ENCODE assay signal across 34 cellular contexts in genomic region chr12:51413791-51414190, GRCh38.
"Had no signal": no experiment of that assay in that cellular context is flagged by ENCODE, and none has a peak within 500 bp of the region (broad histone marks: within the 10 kb centered on the region; RNA-seq: fewer than 3 reads in every experiment).

No MANE protein-coding gene starts in this region.

- H3K9me3 ChIP-seq: adrenal gland, body of pancreas, esophagus muscularis mucosa, gastrocnemius medialis, heart right ventricle had no signal

- H3K36me3 Mint-ChIP-seq: activated naive CD4-positive, alpha-beta T cell treated with anti-CD3 and anti-CD28 coated beads, Interleukin-2, amount 50 U/mL, for 24 hours; activated naive CD8-positive, alpha-beta T cell treated with anti-CD3 and anti-CD28 coated beads for 36 hours had no signal

- H3K27me3 Mint-ChIP-seq: activated B cell treated with CpG ODN at 0.5 μM for 24 hours; activated naive CD4-positive, alpha-beta T cell treated with anti-CD3 and anti-CD28 coated beads, Interleukin-2, amount 50 U/mL, for 24 hours; activated naive CD8-positive, alpha-beta T cell treated with anti-CD3 and anti-CD28 coated beads for 36 hours; activated naive CD8-positive, alpha-beta T cell treated with anti-CD3 and anti-CD28 coated beads, Interleukin-2, amount 50 U/mL, for 24 hours; effector memory CD8-positive, alpha-beta T cell had no signal

- H3K27ac Mint-ChIP-seq: activated B cell treated with CpG ODN at 0.5 μM for 24 hours; activated CD8-positive, alpha-beta T cell treated with anti-CD3 and anti-CD28 coated beads for 36 hours; activated naive CD4-positive, alpha-beta T cell treated with anti-CD3 and anti-CD28 coated beads for 36 hours; activated naive CD4-positive, alpha-beta T cell treated with anti-CD3 and anti-CD28 coated beads, Interleukin-2, amount 50 U/mL, for 24 hours; activated naive CD8-positive, alpha-beta T cell treated with anti-CD3 and anti-CD28 coated beads for 36 hours; activated naive CD8-positive, alpha-beta T cell treated with anti-CD3 and anti-CD28 coated beads, Interleukin-2, amount 50 U/mL, for 24 hours; activated T-helper 1 cell treated with anti-CD3 and anti-CD28 coated beads, Interleukin-12 subunit alpha, Interleukin-12 subunit beta, Interleukin-2, Interleukin-4 antibody, amounts not matched to agents 30 ng/mL and 10 ng/mL and 1 ng/mL, durations not matched to agents 14 hours and 24 hours and 36 hours; activated T-helper 2 cell treated with anti-CD3 and anti-CD28 coated beads, Interferon-gamma antibody, Interleukin-2, Interleukin-4, amounts not matched to agents 10 μg/mL and 5 μg/mL and 100 μg/mL, durations not matched to agents 14 hours and 24 hours and 36 hours; effector memory CD8-positive, alpha-beta T cell; T-helper 17 cell; T-helper 2 cell treated with Interferon-gamma antibody and Interleukin-4, amounts not matched to agents 5 μg/mL and 100 μg/mL, for 36 hours had no signal

- H3K36me3 ChIP-seq: adrenal gland, esophagus muscularis mucosa, gastrocnemius medialis, heart right ventricle, WERI-Rb-1 had no signal

- DNase-seq: activated B cell treated with CpG ODN at 0.5 μM for 24 hours; activated CD4-positive, alpha-beta T cell treated with anti-CD3 and anti-CD28 coated beads for 48 hours; activated CD4-positive, alpha-beta T cell treated with anti-CD3 and anti-CD28 coated beads, Interleukin-2, amount 50 U/mL, for 1 hour; activated CD4-positive, alpha-beta T cell treated with anti-CD3 and anti-CD28 coated beads, Interleukin-2, amount 50 U/mL, for 48 hours; activated CD8-positive, alpha-beta memory T cell treated with anti-CD3 and anti-CD28 coated beads for 24 hours; activated CD8-positive, alpha-beta memory T cell treated with anti-CD3 and anti-CD28 coated beads, Interleukin-2, amount 50 U/mL, for 4 hours; activated CD8-positive, alpha-beta T cell treated with anti-CD3 and anti-CD28 coated beads for 36 hours; activated effector memory CD4-positive, alpha-beta T cell treated with anti-CD3 and anti-CD28 coated beads, Interleukin-2, amount 50 U/mL, for 16 hours; activated naive CD4-positive, alpha-beta T cell treated with anti-CD3 and anti-CD28 coated beads for 36 hours; activated naive CD8-positive, alpha-beta T cell treated with anti-CD3 and anti-CD28 coated beads for 36 hours; activated naive CD8-positive, alpha-beta T cell treated with anti-CD3 and anti-CD28 coated beads, Interleukin-2, amount 50 U/mL, for 24 hours; activated T-cell treated with anti-CD3 and anti-CD28 coated beads, Interleukin-2, amount 50 U/mL, for 1 hour; activated T-cell treated with anti-CD3 and anti-CD28 coated beads, Interleukin-2, amount 50 U/mL, for 48 hours; adrenal gland; amygdala; aorta; body of pancreas; caudate nucleus; cortex of kidney; dermis blood vessel endothelial cell; effector CD4-positive, alpha-beta T cell; effector memory CD8-positive, alpha-beta T cell; erythroblast; foreskin keratinocyte; gastrocnemius medialis; heart right ventricle; T-helper 17 cell; T1000; WERI-Rb-1 had no signal

- H3K4me3 Mint-ChIP-seq: activated B cell treated with CpG ODN at 0.5 μM for 24 hours; activated CD8-positive, alpha-beta T cell treated with anti-CD3 and anti-CD28 coated beads for 36 hours; activated naive CD4-positive, alpha-beta T cell treated with anti-CD3 and anti-CD28 coated beads for 36 hours; activated naive CD4-positive, alpha-beta T cell treated with anti-CD3 and anti-CD28 coated beads, Interleukin-2, amount 50 U/mL, for 24 hours; activated naive CD8-positive, alpha-beta T cell treated with anti-CD3 and anti-CD28 coated beads for 36 hours; activated naive CD8-positive, alpha-beta T cell treated with anti-CD3 and anti-CD28 coated beads, Interleukin-2, amount 50 U/mL, for 24 hours; activated T-helper 1 cell treated with anti-CD3 and anti-CD28 coated beads, Interleukin-12 subunit alpha, Interleukin-12 subunit beta, Interleukin-2, Interleukin-4 antibody, amounts not matched to agents 30 ng/mL and 10 ng/mL and 1 ng/mL, durations not matched to agents 14 hours and 24 hours and 36 hours; effector memory CD8-positive, alpha-beta T cell; T-helper 17 cell; T-helper 2 cell treated with Interferon-gamma antibody and Interleukin-4, amounts not matched to agents 5 μg/mL and 100 μg/mL, for 36 hours had no signal

- H3K9me3 Mint-ChIP-seq: activated B cell treated with CpG ODN at 0.5 μM for 24 hours; activated CD8-positive, alpha-beta T cell treated with anti-CD3 and anti-CD28 coated beads for 36 hours; activated naive CD4-positive, alpha-beta T cell treated with anti-CD3 and anti-CD28 coated beads for 36 hours; activated naive CD4-positive, alpha-beta T cell treated with anti-CD3 and anti-CD28 coated beads, Interleukin-2, amount 50 U/mL, for 24 hours; activated naive CD8-positive, alpha-beta T cell treated with anti-CD3 and anti-CD28 coated beads for 36 hours; activated naive CD8-positive, alpha-beta T cell treated with anti-CD3 and anti-CD28 coated beads, Interleukin-2, amount 50 U/mL, for 24 hours; activated T-helper 1 cell treated with anti-CD3 and anti-CD28 coated beads, Interleukin-12 subunit alpha, Interleukin-12 subunit beta, Interleukin-2, Interleukin-4 antibody, amounts not matched to agents 30 ng/mL and 10 ng/mL and 1 ng/mL, durations not matched to agents 14 hours and 24 hours and 36 hours; activated T-helper 2 cell treated with anti-CD3 and anti-CD28 coated beads, Interferon-gamma antibody, Interleukin-2, Interleukin-4, amounts not matched to agents 10 μg/mL and 5 μg/mL and 100 μg/mL, durations not matched to agents 14 hours and 24 hours and 36 hours; effector memory CD8-positive, alpha-beta T cell; T-helper 2 cell treated with Interferon-gamma antibody and Interleukin-4, amounts not matched to agents 5 μg/mL and 100 μg/mL, for 36 hours had no signal

- H3K4me3 ChIP-seq: adrenal gland, body of pancreas, esophagus muscularis mucosa, gastrocnemius medialis, heart right ventricle had no signal

- H3K27ac ChIP-seq: adrenal gland, body of pancreas, esophagus muscularis mucosa, foreskin keratinocyte, gastrocnemius medialis, heart right ventricle, WERI-Rb-1 had no signal
